In the genomic region with DNA sequence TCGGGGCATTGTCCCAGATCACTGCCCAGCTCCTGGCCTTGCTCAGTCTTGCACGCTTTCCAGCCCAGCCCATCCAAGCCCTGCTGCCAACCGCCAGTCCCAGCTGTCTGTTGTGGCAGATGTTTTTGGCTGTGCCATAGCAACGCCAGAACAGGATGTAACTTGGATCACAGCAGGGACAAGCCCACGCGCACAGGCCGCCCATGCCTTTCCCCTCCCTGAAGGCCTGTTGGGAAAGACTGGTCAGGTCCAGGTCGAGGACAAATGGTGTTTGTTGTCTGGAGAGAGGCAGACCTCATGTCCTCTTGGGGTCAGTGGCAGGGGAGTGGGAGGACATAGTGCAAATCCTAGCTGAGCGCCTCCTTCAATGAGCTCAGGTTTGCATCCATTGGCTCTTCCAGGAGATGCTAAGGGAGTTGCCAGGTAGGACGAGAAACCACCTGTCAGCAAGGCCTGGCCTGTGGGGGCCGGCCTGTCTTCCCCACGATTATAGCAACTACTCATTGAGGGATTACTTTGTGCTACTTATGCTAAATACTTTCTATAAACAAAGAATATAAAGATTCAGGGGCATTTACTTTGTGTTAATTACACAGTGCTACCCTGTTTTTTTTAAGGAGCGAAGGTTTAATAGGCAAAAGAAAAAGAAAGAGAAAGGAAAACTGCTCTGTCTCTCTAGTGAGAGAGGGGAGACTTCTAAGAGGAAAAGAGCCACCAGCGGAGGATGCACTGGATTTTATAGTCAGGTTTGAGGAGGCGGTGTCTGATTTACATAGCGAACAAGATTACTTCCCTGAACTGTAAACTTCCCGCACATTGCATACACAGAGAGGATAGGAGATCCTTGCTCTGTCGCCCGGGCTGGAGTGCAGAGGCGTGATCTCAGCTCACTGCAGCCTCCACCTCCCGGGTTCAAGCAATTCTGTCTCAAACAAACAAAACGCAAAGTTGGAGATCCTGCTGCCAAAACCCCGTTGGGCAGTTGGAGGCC, we compare ENCODE assay signal across 1 cellular context.
TF ChIP-seq lines count a peak whose summit lies in the region.

No MANE protein-coding gene starts in this region.

TF ChIP-seq in HEK293, 187 proteins besides CTCF, POLR2A, EP300 and RAD21 (continued from another document):
- TF ChIP-seq ZNF530 (tag by site-specific recombination; IDR thresholded peaks at IDR 0.05; ENCODE audit: low read depth) (no peak), PRDM1 (tag by site-specific recombination; IDR thresholded peaks at IDR 0.05) (no peak), ZNF16 (tag by site-specific recombination; IDR thresholded peaks at IDR 0.05; ENCODE audit: low read depth) (no peak), ZNF76 (tag by site-specific recombination; IDR thresholded peaks at IDR 0.05; ENCODE audit: borderline replicate concordance, low read depth) (no peak), ZNF707 (tag by site-specific recombination; IDR thresholded peaks at IDR 0.05) (no peak), ZNF701 (tag by site-specific recombination; IDR thresholded peaks at IDR 0.05) (no peak), ZNF776 (tag by site-specific recombination; IDR thresholded peaks at IDR 0.05; ENCODE audit: borderline replicate concordance) (no peak), ZNF221 (tag by site-specific recombination; IDR thresholded peaks at IDR 0.05; ENCODE audit: borderline replicate concordance) (no peak)
